ENCODE assay signal across 14 cellular contexts in the genomic region with DNA sequence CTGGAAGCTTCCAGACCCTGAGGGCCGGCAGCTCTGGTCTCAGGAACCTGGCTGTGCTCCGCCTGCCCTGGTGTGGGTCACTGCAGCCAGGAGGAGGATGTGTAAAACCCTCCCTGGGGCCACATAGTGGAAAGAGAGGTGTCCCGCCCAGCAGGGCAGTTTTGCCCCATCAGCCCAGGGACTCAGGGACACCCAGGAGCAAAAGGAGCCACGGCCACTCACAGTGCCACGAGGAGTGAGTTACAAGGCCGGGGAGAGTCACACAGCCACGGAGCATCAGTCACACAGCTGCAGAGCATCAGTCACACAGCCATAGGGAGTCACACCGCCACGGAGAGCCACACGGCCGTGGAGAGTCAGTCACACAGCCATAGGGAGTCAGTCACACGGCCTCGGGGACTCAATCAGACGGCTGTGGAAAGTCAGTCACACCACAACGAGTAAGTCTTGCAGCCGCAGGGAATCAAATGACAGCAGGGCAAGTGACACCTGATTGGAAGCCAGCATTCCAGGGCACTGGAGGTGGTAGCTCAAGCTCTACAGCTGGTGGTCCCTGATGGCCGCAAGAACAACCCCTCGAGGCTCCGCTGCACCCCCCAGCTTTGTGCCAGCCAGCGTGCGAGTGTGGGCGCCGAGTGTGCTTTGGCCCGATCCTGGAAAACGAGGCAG.
"Had no signal": no experiment of that assay in that cellular context is flagged by ENCODE, and none has a peak within 500 bp of the region (broad histone marks: within the 10 kb centered on the region; RNA-seq: fewer than 3 reads in every experiment).

No MANE protein-coding gene starts in this region.

- ATAC-seq: left colon; naive thymus-derived CD4-positive, alpha-beta T cell; pancreas had no signal

- H3K9me3 ChIP-seq: esophagus muscularis mucosa, neutrophil, pancreas, stomach had no signal

- H3K27ac Mint-ChIP-seq: activated naive CD8-positive, alpha-beta T cell; naive thymus-derived CD4-positive, alpha-beta T cell; type B pancreatic cell had no signal

- H3K36me3 Mint-ChIP-seq: activated naive CD8-positive, alpha-beta T cell; naive thymus-derived CD4-positive, alpha-beta T cell; type B pancreatic cell had no signal

- H3K27me3 ChIP-seq: hepatocyte, neutrophil, pancreas, stomach had no signal

- DNase-seq: activated CD4-positive, alpha-beta T cell treated with anti-CD3 and anti-CD28 coated beads for 1 hour; activated CD4-positive, alpha-beta T cell treated with anti-CD3 and anti-CD28 coated beads, Interleukin-2, amount 50 U/mL, for 4 hours; dermis blood vessel endothelial cell; effector memory CD4-positive, alpha-beta T cell; left colon; naive thymus-derived CD4-positive, alpha-beta T cell; stomach; WERI-Rb-1 had no signal

- H3K4me1 ChIP-seq: esophagus muscularis mucosa had no signal

- H3K27me3 Mint-ChIP-seq: activated naive CD8-positive, alpha-beta T cell had no signal

- H3K4me3 ChIP-seq: esophagus muscularis mucosa, hepatocyte, pancreas, stomach had no signal

- H3K9me3 Mint-ChIP-seq: naive thymus-derived CD4-positive, alpha-beta T cell; type B pancreatic cell had no signal

- H3K36me3 ChIP-seq: esophagus muscularis mucosa, neutrophil, pancreas, stomach, WERI-Rb-1 had no signal

- H3K4me3 Mint-ChIP-seq: activated naive CD8-positive, alpha-beta T cell; naive thymus-derived CD4-positive, alpha-beta T cell; type B pancreatic cell had no signal

- H3K27ac ChIP-seq: esophagus muscularis mucosa, hepatocyte, neutrophil, pancreas, stomach, WERI-Rb-1 had no signal
